In genomic region chr11:57497303-57498247, GRCh38 we compare ENCODE assay signal across 1 cellular context.
TF ChIP-seq lines count a peak whose summit lies in the region.

No MANE protein-coding gene starts in this region.

TF ChIP-seq in HepG2, 621 proteins besides CTCF, POLR2A, EP300 and RAD21 (continues in another document):
- TF ChIP-seq ZXDC (CRISPR knock-in tag; IDR thresholded peaks at IDR 0.05) (peak; percentile 91), TOPORS (CRISPR knock-in tag; IDR thresholded peaks at IDR 0.05) (peak; percentile 78; the same call in 1 of the 2 replicates), HOXA9 (CRISPR knock-in tag; IDR thresholded peaks at IDR 0.05; ENCODE audit: borderline replicate concordance) (0 out of 2 replicates have a peak, but pooled peaks have one; percentile 44), HMG20A (CRISPR knock-in tag; IDR thresholded peaks at IDR 0.05; ENCODE audit: borderline replicate concordance) (peak; percentile 54; the same call in 1 of the 2 replicates), BHLHE40 (IDR thresholded peaks at IDR 0.05; ENCODE audit: low read length) (peak; percentile 69), SSRP1 (CRISPR knock-in tag; IDR thresholded peaks at IDR 0.05) (peak; percentile 83; the same call in 1 of the 2 replicates), TBL1XR1 (IDR thresholded peaks at IDR 0.05; ENCODE audit: borderline replicate concordance, low read length, partially characterized antibody) (peak; percentile 74), ZMYM2 (CRISPR knock-in tag; IDR thresholded peaks at IDR 0.05) (peak; percentile 86), SMC3 (IDR thresholded peaks at IDR 0.05; ENCODE audit: low read length) (0 out of 2 replicates have a peak, but pooled peaks have one; percentile 2), ZNF33A (CRISPR knock-in tag; IDR thresholded peaks at IDR 0.05; ENCODE audit: borderline replicate concordance) (no peak), ZNF883 (CRISPR knock-in tag; IDR thresholded peaks at IDR 0.05; ENCODE audit: not compliant biosample characterization) (no peak), BATF2 (CRISPR knock-in tag; IDR thresholded peaks at IDR 0.05) (no peak), CHD4 (IDR thresholded peaks at IDR 0.05; ENCODE audit: borderline replicate concordance, low read length) (peak; percentile 71; the same call in 1 of the 2 replicates), HNF4A (CRISPR knock-in tag; IDR thresholded peaks at IDR 0.05) (peak; percentile 95), ZNF234 (CRISPR knock-in tag; conservative IDR thresholded peaks at IDR 0.05) (no peak), ZNF850 (CRISPR knock-in tag; conservative IDR thresholded peaks at IDR 0.05) (no peak), MLX (CRISPR knock-in tag; IDR thresholded peaks at IDR 0.05) (peak; percentile 9; the same call in 1 of the 2 replicates), KLF9 (CRISPR knock-in tag; IDR thresholded peaks at IDR 0.05; ENCODE audit: low read depth) (no peak), FOSL1 (CRISPR knock-in tag; IDR thresholded peaks at IDR 0.05; ENCODE audit: borderline replicate concordance) (no peak), ERF (CRISPR knock-in tag; IDR thresholded peaks at IDR 0.05) (peak; percentile 10; the same call in 1 of the 2 replicates), HMG20B (CRISPR knock-in tag; conservative IDR thresholded peaks at IDR 0.05) (0 out of 2 replicates have a peak, but pooled peaks have one; percentile 58), ZNF788 (CRISPR knock-in tag; IDR thresholded peaks at IDR 0.05; ENCODE audit: borderline replicate concordance) (peak; percentile 27; the same call in 1 of the 2 replicates), ZSCAN9 (CRISPR knock-in tag; IDR thresholded peaks at IDR 0.05; ENCODE audit: borderline replicate concordance) (peak; percentile 33; the same call in 1 of the 2 replicates), HNF1B (CRISPR knock-in tag; IDR thresholded peaks at IDR 0.05) (peak; percentile 54; the same call in 1 of the 2 replicates), RFX5 (IDR thresholded peaks at IDR 0.05; ENCODE audit: low read depth, low read length) (no peak), FOXA1 (IDR thresholded peaks at IDR 0.05) (no peak), FOXA1 (CRISPR knock-in tag; IDR thresholded peaks at IDR 0.05) (peak; percentile 54), ZNF326 (CRISPR knock-in tag; IDR thresholded peaks at IDR 0.05; ENCODE audit: borderline replicate concordance) (no peak), ZNF556 (CRISPR knock-in tag; IDR thresholded peaks at IDR 0.05; ENCODE audit: borderline replicate concordance) (0 out of 2 replicates have a peak, but pooled peaks have one; percentile 18), ZGPAT (CRISPR knock-in tag; IDR thresholded peaks at IDR 0.05) (peak; percentile 81), ESRRA (CRISPR knock-in tag; IDR thresholded peaks at IDR 0.05; ENCODE audit: low read depth) (peak; percentile 91), IKZF5 (CRISPR knock-in tag; IDR thresholded peaks at IDR 0.05) (peak; percentile 50; the same call in 1 of the 2 replicates), ETV5 (CRISPR knock-in tag; IDR thresholded peaks at IDR 0.05; ENCODE audit: borderline replicate concordance) (peak; percentile 16; the same call in 1 of the 2 replicates), LCORL (IDR thresholded peaks at IDR 0.05) (peak; percentile 55), LCORL (CRISPR knock-in tag; IDR thresholded peaks at IDR 0.05) (peak; percentile 90), NCOA5 (CRISPR knock-in tag; IDR thresholded peaks at IDR 0.05) (no peak), ZNF296 (CRISPR knock-in tag; conservative IDR thresholded peaks at IDR 0.05) (peak; percentile 91), ZBTB34 (CRISPR knock-in tag; IDR thresholded peaks at IDR 0.05) (peak; percentile 87; the same call in 1 of the 2 replicates), TCF12 (IDR thresholded peaks at IDR 0.05) (no peak), TCF12 (CRISPR knock-in tag; IDR thresholded peaks at IDR 0.05) (peak; percentile 83), RFX3 (CRISPR knock-in tag; IDR thresholded peaks at IDR 0.05) (no peak), NCOR1 (IDR thresholded peaks at IDR 0.05; ENCODE audit: borderline replicate concordance, low read length) (peak; percentile 94), ARNTL (CRISPR knock-in tag; IDR thresholded peaks at IDR 0.05) (0 out of 2 replicates have a peak, but pooled peaks have one; percentile 45), ZBTB7A (CRISPR knock-in tag; IDR thresholded peaks at IDR 0.05) (peak; percentile 77; the same call in 1 of the 2 replicates), ZNF264 (CRISPR knock-in tag; IDR thresholded peaks at IDR 0.05) (peak; percentile 88), ZNF644 (CRISPR knock-in tag; IDR thresholded peaks at IDR 0.05; ENCODE audit: low read depth) (peak; percentile 80), ZNF503 (CRISPR knock-in tag; IDR thresholded peaks at IDR 0.05) (peak; percentile 79), USF2 (IDR thresholded peaks at IDR 0.05; ENCODE audit: low read depth, low read length) (no peak), USF2 (CRISPR knock-in tag; IDR thresholded peaks at IDR 0.05; ENCODE audit: borderline replicate concordance) (peak; percentile 59; the same call in 1 of the 2 replicates), GATAD2A (CRISPR knock-in tag; IDR thresholded peaks at IDR 0.05) (peak; percentile 90), ZFX (CRISPR knock-in tag; IDR thresholded peaks at IDR 0.05; ENCODE audit: low read depth) (peak; percentile 17; the same call in 1 of the 2 replicates), FOSL2 (CRISPR knock-in tag; IDR thresholded peaks at IDR 0.05) (peak; percentile 36; the same call in 1 of the 2 replicates), HOXA3 (CRISPR knock-in tag; IDR thresholded peaks at IDR 0.05) (peak; percentile 60; the same call in 1 of the 2 replicates), ZBTB37 (CRISPR knock-in tag; IDR thresholded peaks at IDR 0.05) (peak; percentile 71; the same call in 1 of the 2 replicates)
